In genomic region chr5:172868924-172869565, GRCh38 we compare ENCODE assay signal across 8 cellular contexts. TPM values are rescaled to one million over a fixed set of nuclear protein-coding genes. Genes with fewer than 3 reads are reported as not detected.
DNase-seq lines count a peak whose midpoint lies in the region; ATAC-seq and TF ChIP-seq lines count a peak whose summit lies in the region.

No MANE protein-coding gene starts in this region.

- TF ChIP-seq POLR2A in sigmoid colon (IDR thresholded peaks at IDR 0.05) = peak in 1 of 2 donors; percentile 9

- DNase-seq in Daoy (ENCODE audit: low read depth) (peak; percentile 94), heart right ventricle (peak; percentile 80 to 81), sigmoid colon (peak; percentile 98), NCI-H2029 treated with DMSO at 0.1 percent for 48 hours (lab: John Stamatoyannopoulos, UW) (no peak), activated gamma-delta T cell treated with Interleukin-2 at 50 U/mL for 16 hours (no peak)

- H3K4me1 ChIP-seq in heart right ventricle = peaks cover 60 to 98% (median 89%) of the 10 kb centered on the region in 9 donors
- peaks cover 0 to 90% (median 85%) of the 10 kb centered on the region in 4 donors for H3K4me1 ChIP-seq in sigmoid colon

- peak; percentile 96 to 100 (median 98) for TF ChIP-seq EP300 in sigmoid colon (IDR thresholded peaks at IDR 0.05)

- H3K27ac ChIP-seq in adipose tissue (ENCODE audit: low read depth, low read length) (peak overlapping the region; percentile 85), heart right ventricle (peak overlapping the region; percentile 82 to 97 (median 92)), sigmoid colon (peak overlapping the region; percentile 85 to 98 (median 94))

- intact Hi-C loops in heart right ventricle (cut with DNase I) = loop anchor here in 4 of 10 donors (2.0 to 10.0 kb wide), 4 partner anchors 33 to 98 kb away; partner anchors contain the start of gene DUSP1 (in 3 of the 4)
- intact Hi-C loops in sigmoid colon (cut with DNase I) = loop anchor here (1.0 to 10.0 kb wide), 4 partner anchors 36 to 314 kb away; no protein-coding TSS in a partner anchor

- H3K9me3 ChIP-seq in heart right ventricle = no peaks in the 10 kb centered on the region
- H3K9me3 ChIP-seq in sigmoid colon = no peaks in the 10 kb centered on the region

- H3K27me3 ChIP-seq in heart right ventricle (no peaks in the 10 kb centered on the region), sigmoid colon (no peaks in the 10 kb centered on the region)

- 40 to 59% (median 50%) methylated on average over 10 of the region's 10 CpGs for WGBS in adipose tissue, 3 donors
- WGBS in heart right ventricle, 2 donors = 39 to 44% methylated on average over 10 of the region's 10 CpGs
- WGBS in sigmoid colon, 2 donors = 61 to 75% methylated on average over 10 of the region's 10 CpGs

- ATAC-seq in heart right ventricle (peak; percentile 46 to 81 (median 70)), GM21390 (IDR thresholded peaks at IDR 0.05; ENCODE audit: unreplicated experiment) (no peak), HG02678 (IDR thresholded peaks at IDR 0.05; ENCODE audit: unreplicated experiment) (no peak)

- peak in 5 of 9 donors; percentile 19 to 48 (median 37) for TF ChIP-seq CTCF in heart right ventricle (IDR thresholded peaks at IDR 0.05)
- peak in 1 of 4 experiments; percentile 28 for TF ChIP-seq CTCF in sigmoid colon (IDR thresholded peaks at IDR 0.05)

- H3K36me3 ChIP-seq in heart right ventricle = no peaks in the 10 kb centered on the region
- H3K36me3 ChIP-seq in sigmoid colon = no peaks in the 10 kb centered on the region

- H3K4me3 ChIP-seq in heart right ventricle = no peak overlapping the region
- no peak overlapping the region for H3K4me3 ChIP-seq in sigmoid colon

RNA-seq across cellular contexts. Expression of gene ERGIC1, which starts 35.0 kb away (rescaled TPM):
- total RNA-seq in Daoy (2014; rRNA removed; shearing (Covaris generic)) = 77.2 and 77.4 TPM in 2 replicates
- polyA plus RNA-seq in adipose tissue (100 to 1,000 TPM in 2 of 3 donors, 10 to 100 TPM in 1; 66.5 to 123 (median 119) TPM), heart right ventricle (10 to 100 TPM; 48.0 to 64.9 TPM), sigmoid colon (100 to 1,000 TPM; 125 to 160 (median 132) TPM)
- total RNA-seq in heart right ventricle (10 to 100 TPM; 60.3 to 91.9 (median 74.2) TPM), sigmoid colon (100 to 1,000 TPM in 1 of 4 donors, 10 to 100 TPM in 3; 80.6 to 117 (median 95.7) TPM)

Comparison
In these comparisons a context has a peak if more than half of its experiments do, and no peak if none do; other contexts are left out.
1. DNase-seq: peak in Daoy (single experiment), heart right ventricle (2 of 2) and sigmoid colon (single experiment); none in NCI-H2029 treated with DMSO at 0.1 percent for 48 hours (single experiment) and activated gamma-delta T cell treated with Interleukin-2 at 50 U/mL for 16 hours (single experiment).
2. ATAC-seq: peak in heart right ventricle (8 of 8); none in GM21390 (single experiment) and HG02678 (single experiment).
3. Peak in every context shown above with its lines, with median percentiles within 50 percentile points of each other: H3K27ac ChIP-seq.